In genomic region chr12:10385181-10385613, GRCh38 we compare ENCODE assay signal across 14 cellular contexts. TPM values are rescaled to one million over a fixed set of nuclear protein-coding genes. Genes with fewer than 3 reads are reported as not detected.
DNase-seq lines count a peak whose midpoint lies in the region; ATAC-seq, FAIRE-seq and TF ChIP-seq lines count a peak whose summit lies in the region.
"Had no signal": no experiment of that assay in that cellular context is flagged by ENCODE, and none has a peak within 500 bp of the region (broad histone marks: within the 10 kb centered on the region; RNA-seq: fewer than 3 reads in every experiment).

No MANE protein-coding gene starts in this region.

- TF ChIP-seq CTCF in HCT116 (IDR thresholded peaks at IDR 0.05 in 2 of 3, conservative IDR thresholded peaks at IDR 0.05 in 1 of 3; ENCODE audit: borderline replicate concordance in 1 of 3, insufficient read depth in 1 of 3, low read depth in 2 of 3, low read length in 2 of 3) = no peak
- TF ChIP-seq CTCF in K562 (IDR thresholded peaks at IDR 0.05 in 2 of 3, conservative IDR thresholded peaks at IDR 0.05 in 1 of 3; ENCODE audit: insufficient read depth in 2 of 3, low read depth in 1 of 3, low read length in 3 of 3) = no peak
- no peak for TF ChIP-seq CTCF in WTC11 (IDR thresholded peaks at IDR 0.05)

- peaks cover 21% of the 10 kb centered on the region for H3K4me1 ChIP-seq in ACC112 (ENCODE audit: control insufficient read depth, insufficient read depth, low read length, unreplicated experiment)
- H3K4me1 ChIP-seq in HCT116 (ENCODE audit: control insufficient read depth in 1 of 2, insufficient read depth in 2 of 2, low read length in 2 of 2) = no peaks in the 10 kb centered on the region
- H3K4me1 ChIP-seq in K562 (replicated peaks in 1 of 2; ENCODE audit: control insufficient read depth in 2 of 2, insufficient read depth in 2 of 2, low read length in 2 of 2) = no peaks in the 10 kb centered on the region
- H3K4me1 ChIP-seq: tibial nerve had no signal

- TF ChIP-seq RAD21 in HCT116 (IDR thresholded peaks at IDR 0.05; ENCODE audit: low read depth) (no peak), K562 (CRISPR knock-in tag; conservative IDR thresholded peaks at IDR 0.05 in 1 of 2, IDR thresholded peaks at IDR 0.05 in 1 of 2) (no peak)

- no peaks in the 10 kb centered on the region for H3K9me1 ChIP-seq in K562 (ENCODE audit: control insufficient read depth, insufficient read depth, low read length)

- H3K4me1 Mint-ChIP-seq in WTC11 = no peaks in the 10 kb centered on the region

- H3K36me3 Mint-ChIP-seq in WTC11 = peaks cover 4% of the 10 kb centered on the region; the same call in 1 of the 2 replicates
- H3K36me3 Mint-ChIP-seq: IgD-negative memory B cell had no signal

- H3K9me3 ChIP-seq in HCT116 (ENCODE audit: control insufficient read depth in 1 of 2, insufficient read depth in 1 of 2, low read depth in 1 of 2, low read length in 2 of 2) (0 out of 4 replicates have a peak, but pooled peaks cover 0 to 5% of the 10 kb centered on the region in 2 experiments), K562 (replicated peaks; ENCODE audit: control insufficient read depth, insufficient read depth, low read depth, low read length) (no peaks in the 10 kb centered on the region)
- H3K9me3 ChIP-seq: pancreas had no signal

- CTCF ChIA-PET in HCT116 (lab: Charles Lee) (no interaction called here), K562 (lab: Yijun Ruan, JAX; ENCODE audit: low intra/inter-chr PET ratio) (no interaction called here), WTC11 (lab: Charles Lee) (no interaction called here)

- intact Hi-C loops in HCT116 (cut with micrococcal nuclease) (no loop called here), K562 (cut with micrococcal nuclease) (no loop called here)

- H3K79me2 ChIP-seq in ACC112 (ENCODE audit: control insufficient read depth, insufficient read depth, low read length, unreplicated experiment) (no peaks in the 10 kb centered on the region), HCT116 (ENCODE audit: insufficient read depth, low read length) (no peaks in the 10 kb centered on the region), K562 (ENCODE audit: control insufficient read depth, insufficient read depth, low read length) (no peaks in the 10 kb centered on the region)

- peak overlapping the region; percentile 74 for H2AFZ ChIP-seq in ACC112 (ENCODE audit: low read length, unreplicated experiment)
- H2AFZ ChIP-seq in HCT116 (ENCODE audit: low read depth, low read length, poor library complexity, severe bottlenecking) = peak overlapping the region; percentile 49
- no peak overlapping the region for H2AFZ ChIP-seq in K562 (ENCODE audit: low read depth, low read length)

- no peaks in the 10 kb centered on the region for H3K27me3 ChIP-seq in ACC112 (ENCODE audit: insufficient read depth, low read length)
- no peaks in the 10 kb centered on the region for H3K27me3 ChIP-seq in HCT116 (ENCODE audit: insufficient read depth, low read length)
- no peaks in the 10 kb centered on the region for H3K27me3 ChIP-seq in K562 (ENCODE audit: control insufficient read depth in 2 of 2, insufficient read depth in 2 of 2, low read length in 2 of 2)
- H3K27me3 ChIP-seq: pancreas, tibial nerve had no signal

- peaks cover 14% of the 10 kb centered on the region for H3K9me3 Mint-ChIP-seq in WTC11

- DNase-seq in HCT116 (ENCODE audit: low read depth, low spot score) (no peak), K562 (ENCODE audit: extremely low read depth in 1 of 4, low spot score in 3 of 4) (no peak), kidney glomerular epithelial cell (lab: John Stamatoyannopoulos, UW) (peak; percentile 94), WTC11 (ENCODE audit: low spot score) (no peak), middle frontal gyrus (ENCODE audit: extremely low spot score, low spot score) (no peak), AG08396 (ENCODE audit: low spot score) (no peak)
- DNase-seq: activated effector memory CD4-positive, alpha-beta T cell treated with Interleukin-2 at 50 U/mL for 16 hours; C1 segment of cervical spinal cord; pancreas had no signal

- no peak overlapping the region for H3K9ac ChIP-seq in HCT116 (ENCODE audit: low read length)
- no peak overlapping the region for H3K9ac ChIP-seq in K562 (ENCODE audit: insufficient read depth in 1 of 2, low read depth in 2 of 2, low read length in 2 of 2)

- ATAC-seq in HCT116 (no peak), K562 (no peak), WTC11 (no peak), GM21619 (IDR thresholded peaks at IDR 0.05; ENCODE audit: unreplicated experiment) (no peak)

- no peaks in the 10 kb centered on the region for H3K9me2 ChIP-seq in HCT116 (ENCODE audit: insufficient read depth)

- no peaks in the 10 kb centered on the region for H3K36me3 ChIP-seq in ACC112 (ENCODE audit: insufficient read depth, low read length)
- H3K36me3 ChIP-seq in HCT116 (ENCODE audit: control insufficient read depth in 1 of 2, insufficient read depth in 2 of 2, low read length in 2 of 2) = no peaks in the 10 kb centered on the region
- H3K36me3 ChIP-seq in K562 (ENCODE audit: control insufficient read depth, insufficient read depth, low read length) = no peaks in the 10 kb centered on the region
- H3K36me3 ChIP-seq: pancreas had no signal

- TF ChIP-seq POLR2A in HCT116 (IDR thresholded peaks at IDR 0.05; ENCODE audit: borderline replicate concordance, extremely low read depth, insufficient read depth, insufficient read length) (no peak), K562 (conservative IDR thresholded peaks at IDR 0.05) (no peak)

- RAD21 ChIA-PET in HCT116 (lab: Charles Lee; ENCODE audit: low non-redundant PET in 1 of 2, low total read pairs in 2 of 2, uncharacterized antibody in 2 of 2, unreplicated experiment in 2 of 2) = interaction anchor here in 1 of 2 experiments (0.8 kb wide), 1 partner anchor 56 kb away, joined by 4 read pairs; no protein-coding TSS in a partner anchor

- no peak for FAIRE-seq in K562 (lab: Jason Lieb, UNC)
- FAIRE-seq: GM12892, pancreas had no signal

- in situ Hi-C loops in K562 (cut with MboI) = no loop called here

- no peaks in the 10 kb centered on the region for H3K27me3 Mint-ChIP-seq in WTC11 (ENCODE audit: low read depth)

- H3K4me2 ChIP-seq in HCT116 (ENCODE audit: low read length) (no peak overlapping the region), K562 (ENCODE audit: insufficient read depth, low read length) (no peak overlapping the region)

- POLR2A ChIA-PET in HCT116 (lab: Charles Lee) (no interaction called here), K562 (lab: Yijun Ruan, JAX) (no interaction called here), WTC11 (lab: Charles Lee) (no interaction called here)

- H3K27ac ChIP-seq in ACC112 (ENCODE audit: low read depth, low read length) (peak overlapping the region; percentile 85), HCT116 (ENCODE audit: low read depth, low read length) (no peak overlapping the region), K562 (ENCODE audit: extremely low read depth, low read depth, low read length) (no peak overlapping the region)
- H3K27ac ChIP-seq: pancreas, tibial nerve had no signal

- H3K4me3 ChIP-seq in ACC112 (ENCODE audit: low read depth, low read length) = no peak overlapping the region
- H3K4me3 ChIP-seq in HCT116 (replicated peaks in 1 of 2; ENCODE audit: low read depth in 1 of 2, low read length in 2 of 2) = no peak overlapping the region
- no peak overlapping the region for H3K4me3 ChIP-seq in K562
- H3K4me3 ChIP-seq: pancreas, tibial nerve had no signal

- no peak for TF ChIP-seq EP300 in K562 (IDR thresholded peaks at IDR 0.05; ENCODE audit: low read length)

- 54% methylated on average over 2 of the region's 2 CpGs for WGBS in K562 (ENCODE audit: insufficient coverage, low coverage, missing lambda C conversion rate)

- H3K27ac Mint-ChIP-seq in WTC11 = no peak overlapping the region
- H3K27ac Mint-ChIP-seq: IgD-negative memory B cell had no signal

- H3K4me3 Mint-ChIP-seq in WTC11 = no peak overlapping the region

- H4K20me1 ChIP-seq in HCT116 (ENCODE audit: insufficient read depth) (no peaks in the 10 kb centered on the region), K562 (replicated peaks; ENCODE audit: control insufficient read depth, insufficient read depth, low read length) (no peaks in the 10 kb centered on the region)

- BruUV-seq in HCT116 (replicated peaks; lab: Mats Ljungman, UMichigan) (no TSS peak), K562 (replicated peaks; lab: Mats Ljungman, UMichigan) (no TSS peak)

RNA-seq across cellular contexts. Expression of gene KLRK1, which starts 4.6 kb away (rescaled TPM):
- total RNA-seq in HCT116 (2021; ENCODE audit: unreplicated experiment) (2.3 TPM), K562 (2014; rRNA removed) (not detected in 2 replicates), K562 (2014; rRNA removed; fragmentation: Illumina TruSeq; extraction: Trizol) (0.07 TPM in 1 of 2 replicates, not detected in the other), K562 (2015; rRNA removed; fragmentation: Illumina TruSeq; extraction: Trizol) (not detected in 2 replicates), K562 (2021) (0.09 TPM in 2 replicates), WTC11 (2021) (0.15 to 0.23 TPM in 2 of 3 replicates, not detected in the other)
- 2.2 and 3.7 TPM in 2 replicates for polyA plus RNA-seq in HCT116 (2012)
- total RNA-seq in K562 (2011; cell fraction: chromatin; rRNA removed; ENCODE audit: low replicate concordance) = 0.21 TPM in 1 of 2 replicates, not detected in the other
- total RNA-seq in K562 (2011; cell fraction: nucleolus; rRNA removed) = not detected in 2 replicates
- total RNA-seq in K562 (2011; cell fraction: nucleoplasm; rRNA removed) = not detected in 2 replicates
- polyA plus RNA-seq in K562 (2011; rRNA removed) (0.06 and 0.11 TPM in 2 replicates), K562 (2014; fragmentation: Illumina TruSeq; extraction: Trizol) (0.09 TPM in 1 of 2 replicates, not detected in the other), K562 (2014; fragmentation: Nextera tagmentation; extraction: Ambion mirVana) (under 1 TPM; 0.03 to 0.04 TPM), K562 (2014; rRNA removed) (not detected in 2 replicates)
- 0.09 TPM in 1 of 2 replicates, not detected in the other for polyA plus RNA-seq in K562 (2011; cell fraction: cytosol; rRNA removed)
- polyA plus RNA-seq in K562 (2011; cell fraction: nucleus; rRNA removed) = 0.20 and 0.45 TPM in 2 replicates
- polyA plus RNA-seq in K562 (2012) = 0.05 and 0.10 TPM in 2 replicates
- polyA minus RNA-seq in K562 (2011; rRNA and poly(A)+ RNA removed) = not detected in 2 replicates
- 2.0 TPM in 1 of 2 replicates, not detected in the other for polyA minus RNA-seq in K562 (2011; cell fraction: cytosol; rRNA and poly(A)+ RNA removed)
- polyA minus RNA-seq in K562 (2011; cell fraction: nucleus; rRNA and poly(A)+ RNA removed) = not detected in 2 replicates

RNA-seq across cellular contexts. Expression of gene KLRC4, which starts 24.4 kb away (rescaled TPM):
- total RNA-seq in HCT116 (2021; ENCODE audit: unreplicated experiment) (2.1 TPM), K562 (2014; rRNA removed) (not detected in 2 replicates), K562 (2014; rRNA removed; fragmentation: Illumina TruSeq; extraction: Trizol) (not detected in 2 replicates), K562 (2015; rRNA removed; fragmentation: Illumina TruSeq; extraction: Trizol) (not detected in 2 replicates), K562 (2021) (not detected in 2 replicates), WTC11 (2021) (not detected in 3 replicates)
- polyA plus RNA-seq in HCT116 (2012) = 0.37 and 0.91 TPM in 2 replicates
- 0.58 and 1.4 TPM in 2 replicates for total RNA-seq in K562 (2011; cell fraction: chromatin; rRNA removed; ENCODE audit: low replicate concordance)
- total RNA-seq in K562 (2011; cell fraction: nucleolus; rRNA removed) = not detected in 2 replicates
- total RNA-seq in K562 (2011; cell fraction: nucleoplasm; rRNA removed) = 0.73 TPM in 1 of 2 replicates, not detected in the other
- polyA plus RNA-seq in K562 (2011; rRNA removed) (0.17 and 0.34 TPM in 2 replicates), K562 (2014; fragmentation: Illumina TruSeq; extraction: Trizol) (not detected in 2 replicates), K562 (2014; fragmentation: Nextera tagmentation; extraction: Ambion mirVana) (not detected), K562 (2014; rRNA removed) (not detected in 2 replicates)
- polyA plus RNA-seq in K562 (2011; cell fraction: cytosol; rRNA removed) = not detected in 2 replicates
- 0.76 TPM in 1 of 2 replicates, not detected in the other for polyA plus RNA-seq in K562 (2011; cell fraction: nucleus; rRNA removed)
- not detected in 2 replicates for polyA plus RNA-seq in K562 (2012)
- polyA minus RNA-seq in K562 (2011; rRNA and poly(A)+ RNA removed) = 0.69 TPM in 1 of 2 replicates, not detected in the other
- not detected in 2 replicates for polyA minus RNA-seq in K562 (2011; cell fraction: cytosol; rRNA and poly(A)+ RNA removed)
- 0.44 TPM in 1 of 2 replicates, not detected in the other for polyA minus RNA-seq in K562 (2011; cell fraction: nucleus; rRNA and poly(A)+ RNA removed)
- total RNA-seq: tibial nerve had no signal
- polyA plus RNA-seq: IgD-negative memory B cell, pancreas had no signal

RNA-seq across cellular contexts. Expression of gene KLRC3, which starts 35.2 kb away (rescaled TPM):
- total RNA-seq in HCT116 (2021; ENCODE audit: unreplicated experiment) (1.8 TPM), K562 (2014; rRNA removed) (0.12 and 0.32 TPM in 2 replicates), K562 (2014; rRNA removed; fragmentation: Illumina TruSeq; extraction: Trizol) (0.35 TPM in 1 of 2 replicates, not detected in the other), K562 (2015; rRNA removed; fragmentation: Illumina TruSeq; extraction: Trizol) (not detected in 2 replicates), K562 (2021) (not detected in 2 replicates), WTC11 (2021) (not detected in 3 replicates)
- polyA plus RNA-seq in HCT116 (2012) = 0.77 and 1.4 TPM in 2 replicates
- 2.5 TPM in 1 of 2 replicates, not detected in the other for total RNA-seq in K562 (2011; cell fraction: chromatin; rRNA removed; ENCODE audit: low replicate concordance)
- total RNA-seq in K562 (2011; cell fraction: nucleolus; rRNA removed) = not detected in 2 replicates
- 0.66 TPM in 1 of 2 replicates, not detected in the other for total RNA-seq in K562 (2011; cell fraction: nucleoplasm; rRNA removed)
- polyA plus RNA-seq in K562 (2011; rRNA removed) (0.31 TPM in 1 of 2 replicates, not detected in the other), K562 (2014; fragmentation: Illumina TruSeq; extraction: Trizol) (0.21 and 0.60 TPM in 2 replicates), K562 (2014; fragmentation: Nextera tagmentation; extraction: Ambion mirVana) (under 1 TPM in 1 of 2 experiments, not detected in 1; 0.15 TPM), K562 (2014; rRNA removed) (0.09 TPM in 1 of 2 replicates, not detected in the other)
- polyA plus RNA-seq in K562 (2011; cell fraction: cytosol; rRNA removed) = 0.18 TPM in 1 of 2 replicates, not detected in the other
- 0.17 and 0.38 TPM in 2 replicates for polyA plus RNA-seq in K562 (2011; cell fraction: nucleus; rRNA removed)
- 0.09 and 0.14 TPM in 2 replicates for polyA plus RNA-seq in K562 (2012)
- polyA minus RNA-seq in K562 (2011; rRNA and poly(A)+ RNA removed) = 0.35 TPM in 1 of 2 replicates, not detected in the other
- polyA minus RNA-seq in K562 (2011; cell fraction: cytosol; rRNA and poly(A)+ RNA removed) = not detected in 2 replicates
- polyA minus RNA-seq in K562 (2011; cell fraction: nucleus; rRNA and poly(A)+ RNA removed) = 0.89 TPM in 1 of 2 replicates, not detected in the other
- total RNA-seq: pancreas, tibial nerve had no signal
- polyA plus RNA-seq: IgD-negative memory B cell, pancreas had no signal

RNA-seq across cellular contexts. Expression of gene KLRC2, which starts 50.6 kb away (rescaled TPM):
- 7.5 TPM for total RNA-seq in HCT116 (2021; ENCODE audit: unreplicated experiment)
- polyA plus RNA-seq in HCT116 (2012) = 3.2 and 6.6 TPM in 2 replicates
- not detected in 2 replicates for total RNA-seq in K562 (2011; cell fraction: chromatin; rRNA removed; ENCODE audit: low replicate concordance)
- total RNA-seq in K562 (2011; cell fraction: nucleolus; rRNA removed) = not detected in 2 replicates
- not detected in 2 replicates for total RNA-seq in K562 (2011; cell fraction: nucleoplasm; rRNA removed)
- not detected in 2 replicates for total RNA-seq in K562 (2014; rRNA removed)
- total RNA-seq in K562 (2014; rRNA removed; fragmentation: Illumina TruSeq; extraction: Trizol) = not detected in 2 replicates
- total RNA-seq in K562 (2015; rRNA removed; fragmentation: Illumina TruSeq; extraction: Trizol) = not detected in 2 replicates
- total RNA-seq in K562 (2021) = not detected in 2 replicates
- not detected in 2 replicates for polyA plus RNA-seq in K562 (2011; rRNA removed)
- polyA plus RNA-seq in K562 (2011; cell fraction: cytosol; rRNA removed) = not detected in 2 replicates
- polyA plus RNA-seq in K562 (2011; cell fraction: nucleus; rRNA removed) = not detected in 2 replicates
- polyA plus RNA-seq in K562 (2012) = not detected in 2 replicates
- polyA plus RNA-seq in K562 (2014; fragmentation: Illumina TruSeq; extraction: Trizol) = not detected in 2 replicates
- polyA plus RNA-seq in K562 (2014; fragmentation: Nextera tagmentation; extraction: Ambion mirVana) = not detected
- not detected in 2 replicates for polyA plus RNA-seq in K562 (2014; rRNA removed)
- not detected in 2 replicates for polyA minus RNA-seq in K562 (2011; rRNA and poly(A)+ RNA removed)
- polyA minus RNA-seq in K562 (2011; cell fraction: cytosol; rRNA and poly(A)+ RNA removed) = 2.2 and 2.8 TPM in 2 replicates
- 0.33 TPM in 1 of 2 replicates, not detected in the other for polyA minus RNA-seq in K562 (2011; cell fraction: nucleus; rRNA and poly(A)+ RNA removed)
- not detected in 3 replicates for total RNA-seq in WTC11 (2021)
- total RNA-seq: tibial nerve had no signal
- polyA plus RNA-seq: IgD-negative memory B cell had no signal
